Comparison of ENCODE assay signal across 1 cellular context in the genomic region with DNA sequence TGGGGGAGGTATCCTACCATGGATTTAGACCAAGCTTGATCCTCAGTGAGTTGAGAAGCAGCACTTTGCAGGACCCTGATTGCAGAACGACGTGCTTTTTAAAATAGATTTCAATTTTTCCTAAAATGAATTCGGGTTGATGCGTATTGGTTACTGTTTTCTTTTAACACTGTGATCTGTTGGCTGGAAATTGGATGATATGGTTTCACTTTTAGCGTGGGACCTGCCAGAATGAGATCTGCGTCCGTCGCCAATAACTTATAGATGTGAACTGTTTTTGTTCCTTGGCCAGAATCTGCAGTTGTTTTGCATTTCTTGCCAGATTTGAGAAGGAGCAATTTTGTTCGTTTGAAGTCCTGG.
TF ChIP-seq lines count a peak whose summit lies in the region.

No MANE protein-coding gene starts in this region.

TF ChIP-seq in HepG2, 621 proteins besides CTCF, POLR2A, EP300 and RAD21 (continued from another document):
- TF ChIP-seq HES4 (CRISPR knock-in tag; IDR thresholded peaks at IDR 0.05; ENCODE audit: borderline replicate concordance) = no peak
- TF ChIP-seq, protein P1, sequence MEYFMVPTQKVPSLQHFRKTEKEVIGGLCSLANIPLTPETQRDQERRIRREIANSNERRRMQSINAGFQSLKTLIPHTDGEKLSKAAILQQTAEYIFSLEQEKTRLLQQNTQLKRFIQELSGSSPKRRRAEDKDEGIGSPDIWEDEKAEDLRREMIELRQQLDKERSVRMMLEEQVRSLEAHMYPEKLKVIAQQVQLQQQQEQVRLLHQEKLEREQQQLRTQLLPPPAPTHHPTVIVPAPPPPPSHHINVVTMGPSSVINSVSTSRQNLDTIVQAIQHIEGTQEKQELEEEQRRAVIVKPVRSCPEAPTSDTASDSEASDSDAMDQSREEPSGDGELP (IDR thresholded peaks at IDR 0.05; ENCODE audit: borderline replicate concordance, low read depth) = no peak
- 0 out of 2 replicates have a peak, but pooled peaks have one; percentile 35 for TF ChIP-seq NCOA1 (CRISPR knock-in tag; IDR thresholded peaks at IDR 0.05)
- no peak for TF ChIP-seq ZFP90 (CRISPR knock-in tag; IDR thresholded peaks at IDR 0.05; ENCODE audit: borderline replicate concordance)
- no peak for TF ChIP-seq ZNF644 (CRISPR knock-in tag; IDR thresholded peaks at IDR 0.05; ENCODE audit: low read depth)
- no peak for TF ChIP-seq ZNF841 (CRISPR knock-in tag; IDR thresholded peaks at IDR 0.05; ENCODE audit: borderline replicate concordance)
- no peak for TF ChIP-seq JUN (CRISPR knock-in tag; IDR thresholded peaks at IDR 0.05)
- TF ChIP-seq, protein P2, sequence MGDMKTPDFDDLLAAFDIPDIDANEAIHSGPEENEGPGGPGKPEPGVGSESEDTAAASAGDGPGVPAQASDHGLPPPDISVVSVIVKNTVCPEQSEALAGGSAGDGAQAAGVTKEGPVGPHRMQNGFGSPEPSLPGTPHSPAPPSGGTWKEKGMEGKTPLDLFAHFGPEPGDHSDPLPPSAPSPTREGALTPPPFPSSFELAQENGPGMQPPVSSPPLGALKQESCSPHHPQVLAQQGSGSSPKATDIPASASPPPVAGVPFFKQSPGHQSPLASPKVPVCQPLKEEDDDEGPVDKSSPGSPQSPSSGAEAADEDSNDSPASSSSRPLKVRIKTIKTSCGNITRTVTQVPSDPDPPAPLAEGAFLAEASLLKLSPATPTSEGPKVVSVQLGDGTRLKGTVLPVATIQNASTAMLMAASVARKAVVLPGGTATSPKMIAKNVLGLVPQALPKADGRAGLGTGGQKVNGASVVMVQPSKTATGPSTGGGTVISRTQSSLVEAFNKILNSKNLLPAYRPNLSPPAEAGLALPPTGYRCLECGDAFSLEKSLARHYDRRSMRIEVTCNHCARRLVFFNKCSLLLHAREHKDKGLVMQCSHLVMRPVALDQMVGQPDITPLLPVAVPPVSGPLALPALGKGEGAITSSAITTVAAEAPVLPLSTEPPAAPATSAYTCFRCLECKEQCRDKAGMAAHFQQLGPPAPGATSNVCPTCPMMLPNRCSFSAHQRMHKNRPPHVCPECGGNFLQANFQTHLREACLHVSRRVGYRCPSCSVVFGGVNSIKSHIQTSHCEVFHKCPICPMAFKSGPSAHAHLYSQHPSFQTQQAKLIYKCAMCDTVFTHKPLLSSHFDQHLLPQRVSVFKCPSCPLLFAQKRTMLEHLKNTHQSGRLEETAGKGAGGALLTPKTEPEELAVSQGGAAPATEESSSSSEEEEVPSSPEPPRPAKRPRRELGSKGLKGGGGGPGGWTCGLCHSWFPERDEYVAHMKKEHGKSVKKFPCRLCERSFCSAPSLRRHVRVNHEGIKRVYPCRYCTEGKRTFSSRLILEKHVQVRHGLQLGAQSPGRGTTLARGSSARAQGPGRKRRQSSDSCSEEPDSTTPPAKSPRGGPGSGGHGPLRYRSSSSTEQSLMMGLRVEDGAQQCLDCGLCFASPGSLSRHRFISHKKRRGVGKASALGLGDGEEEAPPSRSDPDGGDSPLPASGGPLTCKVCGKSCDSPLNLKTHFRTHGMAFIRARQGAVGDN (CRISPR knock-in tag; IDR thresholded peaks at IDR 0.05) = no peak
- TF ChIP-seq FOSL1 (CRISPR knock-in tag; IDR thresholded peaks at IDR 0.05; ENCODE audit: borderline replicate concordance) = no peak
- no peak for TF ChIP-seq CHD2 (IDR thresholded peaks at IDR 0.05; ENCODE audit: low read depth, low read length)
- TF ChIP-seq, protein P3, sequence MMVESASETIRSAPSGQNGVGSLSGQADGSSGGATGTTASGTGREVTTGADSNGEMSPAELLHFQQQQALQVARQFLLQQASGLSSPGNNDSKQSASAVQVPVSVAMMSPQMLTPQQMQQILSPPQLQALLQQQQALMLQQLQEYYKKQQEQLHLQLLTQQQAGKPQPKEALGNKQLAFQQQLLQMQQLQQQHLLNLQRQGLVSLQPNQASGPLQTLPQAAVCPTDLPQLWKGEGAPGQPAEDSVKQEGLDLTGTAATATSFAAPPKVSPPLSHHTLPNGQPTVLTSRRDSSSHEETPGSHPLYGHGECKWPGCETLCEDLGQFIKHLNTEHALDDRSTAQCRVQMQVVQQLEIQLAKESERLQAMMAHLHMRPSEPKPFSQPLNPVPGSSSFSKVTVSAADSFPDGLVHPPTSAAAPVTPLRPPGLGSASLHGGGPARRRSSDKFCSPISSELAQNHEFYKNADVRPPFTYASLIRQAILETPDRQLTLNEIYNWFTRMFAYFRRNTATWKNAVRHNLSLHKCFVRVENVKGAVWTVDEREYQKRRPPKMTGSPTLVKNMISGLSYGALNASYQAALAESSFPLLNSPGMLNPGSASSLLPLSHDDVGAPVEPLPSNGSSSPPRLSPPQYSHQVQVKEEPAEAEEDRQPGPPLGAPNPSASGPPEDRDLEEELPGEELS (CRISPR knock-in tag; IDR thresholded peaks at IDR 0.05) = no peak
- TF ChIP-seq ZNF441 (CRISPR knock-in tag; IDR thresholded peaks at IDR 0.05; ENCODE audit: borderline replicate concordance) = 0 out of 2 replicates have a peak, but pooled peaks have one; percentile 21
- TF ChIP-seq PHF5A (CRISPR knock-in tag; IDR thresholded peaks at IDR 0.05; ENCODE audit: low read depth, unreplicated experiment) = no peak
- TF ChIP-seq ZFYVE20 (CRISPR knock-in tag; IDR thresholded peaks at IDR 0.05; ENCODE audit: borderline replicate concordance, low read depth) = no peak
- no peak for TF ChIP-seq ATF7 (IDR thresholded peaks at IDR 0.05)
- no peak for TF ChIP-seq ATF7 (CRISPR knock-in tag; IDR thresholded peaks at IDR 0.05)
- TF ChIP-seq, protein P4, sequence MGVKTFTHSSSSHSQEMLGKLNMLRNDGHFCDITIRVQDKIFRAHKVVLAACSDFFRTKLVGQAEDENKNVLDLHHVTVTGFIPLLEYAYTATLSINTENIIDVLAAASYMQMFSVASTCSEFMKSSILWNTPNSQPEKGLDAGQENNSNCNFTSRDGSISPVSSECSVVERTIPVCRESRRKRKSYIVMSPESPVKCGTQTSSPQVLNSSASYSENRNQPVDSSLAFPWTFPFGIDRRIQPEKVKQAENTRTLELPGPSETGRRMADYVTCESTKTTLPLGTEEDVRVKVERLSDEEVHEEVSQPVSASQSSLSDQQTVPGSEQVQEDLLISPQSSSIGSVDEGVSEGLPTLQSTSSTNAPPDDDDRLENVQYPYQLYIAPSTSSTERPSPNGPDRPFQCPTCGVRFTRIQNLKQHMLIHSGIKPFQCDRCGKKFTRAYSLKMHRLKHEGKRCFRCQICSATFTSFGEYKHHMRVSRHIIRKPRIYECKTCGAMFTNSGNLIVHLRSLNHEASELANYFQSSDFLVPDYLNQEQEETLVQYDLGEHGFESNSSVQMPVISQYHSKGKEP (CRISPR knock-in tag; IDR thresholded peaks at IDR 0.05) = no peak
- TF ChIP-seq ZNF746 (CRISPR knock-in tag; IDR thresholded peaks at IDR 0.05) = no peak
- no peak for TF ChIP-seq ZFX (CRISPR knock-in tag; IDR thresholded peaks at IDR 0.05; ENCODE audit: low read depth)
- 0 out of 2 replicates have a peak, but pooled peaks have one; percentile 8 for TF ChIP-seq HOXA5 (CRISPR knock-in tag; IDR thresholded peaks at IDR 0.05)
- no peak for TF ChIP-seq NFE2L2 (IDR thresholded peaks at IDR 0.05; ENCODE audit: low read length)
- 0 out of 2 replicates have a peak, but pooled peaks have one; percentile 73 for TF ChIP-seq ARID2 (CRISPR knock-in tag; IDR thresholded peaks at IDR 0.05; ENCODE audit: borderline replicate concordance)
- TF ChIP-seq ZNF761 (CRISPR knock-in tag; conservative IDR thresholded peaks at IDR 0.05) = no peak
- TF ChIP-seq, protein P5, sequence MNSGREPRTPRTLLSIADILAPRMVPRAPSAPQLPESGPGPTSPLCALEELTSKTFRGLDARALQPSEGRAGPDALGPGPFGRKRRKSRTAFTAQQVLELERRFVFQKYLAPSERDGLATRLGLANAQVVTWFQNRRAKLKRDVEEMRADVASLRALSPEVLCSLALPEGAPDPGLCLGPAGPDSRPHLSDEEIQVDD (CRISPR knock-in tag; IDR thresholded peaks at IDR 0.05; ENCODE audit: borderline replicate concordance) = no peak
- TF ChIP-seq GABPA (IDR thresholded peaks at IDR 0.05; ENCODE audit: low read depth, low read length) = no peak
- TF ChIP-seq GABPA (CRISPR knock-in tag; IDR thresholded peaks at IDR 0.05; ENCODE audit: low read depth) = peak; percentile 43; the same call in 1 of the 2 replicates
- TF ChIP-seq KDM3A (CRISPR knock-in tag; IDR thresholded peaks at IDR 0.05; ENCODE audit: low read depth) = no peak
TF ChIP-seq in HepG2: peak in this region for 7.
